Comparison of ENCODE assay signal across 2 cellular contexts in genomic region chr17:488993-489757, GRCh38.
TF ChIP-seq lines count a peak whose summit lies in the region.

No MANE protein-coding gene starts in this region.

TF ChIP-seq in A549, 52 proteins besides CTCF, POLR2A, EP300 and RAD21 (continued from another document):
- TF ChIP-seq HMGXB4 (CRISPR knock-in tag; IDR thresholded peaks at IDR 0.05; ENCODE audit: borderline replicate concordance) (no peak), BHLHE40 (IDR thresholded peaks at IDR 0.05; ENCODE audit: low read depth, low read length) (no peak), ZSCAN20 (CRISPR knock-in tag; IDR thresholded peaks at IDR 0.05) (no peak), HOXB5 (CRISPR knock-in tag; IDR thresholded peaks at IDR 0.05) (no peak), EHF (CRISPR knock-in tag; IDR thresholded peaks at IDR 0.05) (peak; percentile 73; the same call in 1 of the 2 replicates)
TF ChIP-seq in A549: peak in this region for 9.

TF ChIP-seq in WTC11, 78 proteins besides CTCF, POLR2A, EP300 and RAD21 (continued from another document):
- TF ChIP-seq PRDM15 (CRISPR knock-in tag; IDR thresholded peaks at IDR 0.05), result peak; percentile 59
- peak; percentile 93; the same call in 1 of the 2 replicates for TF ChIP-seq FOXP1 (CRISPR knock-in tag; IDR thresholded peaks at IDR 0.05; ENCODE audit: borderline replicate concordance)
- peak; percentile 82 for TF ChIP-seq MAX (CRISPR knock-in tag; IDR thresholded peaks at IDR 0.05)
- peak; percentile 59 for TF ChIP-seq FOXK1 (CRISPR knock-in tag; IDR thresholded peaks at IDR 0.05)
- TF ChIP-seq ZBTB43 (CRISPR knock-in tag; IDR thresholded peaks at IDR 0.05), result peak; percentile 62; the same call in 1 of the 2 replicates
- TF ChIP-seq HMGA2 (CRISPR knock-in tag; IDR thresholded peaks at IDR 0.05), result no peak
- 0 out of 2 replicates have a peak, but pooled peaks have one; percentile 43 for TF ChIP-seq ETV6 (CRISPR knock-in tag; IDR thresholded peaks at IDR 0.05)
TF ChIP-seq in WTC11: peak in this region for 12.
